In genomic region chr17:28918295-28918694, GRCh38 we compare ENCODE assay signal across 15 cellular contexts. TPM values are rescaled to one million over a fixed set of nuclear protein-coding genes. Genes with fewer than 3 reads are reported as not detected.
A peak's percentile ranks its signal among the peaks of the same experiment; 100 is the strongest.
DNase-seq lines count a peak whose midpoint lies in the region; ATAC-seq and TF ChIP-seq lines count a peak whose summit lies in the region.
"Had no signal": no experiment of that assay in that cellular context is flagged by ENCODE, and none has a peak within 500 bp of the region (broad histone marks: within the 10 kb centered on the region; RNA-seq: fewer than 3 reads in every experiment).

No MANE protein-coding gene starts in this region.

- peaks cover 8 to 10% of the 10 kb centered on the region in 2 donors for H3K9me3 Mint-ChIP-seq in activated naive CD4-positive, alpha-beta T cell treated with anti-CD3 and anti-CD28 coated beads, Interleukin-2, amount 50 U/mL, for 72 hours
- H3K9me3 Mint-ChIP-seq in activated naive CD4-positive, alpha-beta T cell treated with anti-CD3 and anti-CD28 coated beads for 36 hours: peaks cover 9% of the 10 kb centered on the region
- H3K9me3 Mint-ChIP-seq in GM23338: no peaks in the 10 kb centered on the region
- H3K9me3 Mint-ChIP-seq in activated naive CD8-positive, alpha-beta T cell treated with anti-CD3 and anti-CD28 coated beads, Interleukin-2, amount 50 U/mL, for 24 hours: no peaks in the 10 kb centered on the region
- H3K9me3 Mint-ChIP-seq: IgD-negative memory B cell had no signal

- no peak overlapping the region for H3K4me3 ChIP-seq in GM23338
- no peak overlapping the region for H3K4me3 ChIP-seq in gastrocnemius medialis

- CTCF ChIA-PET in activated naive CD4-positive, alpha-beta T cell treated with anti-CD3 and anti-CD28 coated beads for 36 hours (lab: Charles Lee): interaction anchor here (0.5 to 1.1 kb wide), 7 partner anchors 9 to 424 kb away, joined by 3 to 4 read pairs (median 3); partner anchors contain the start of genes FLOT2 and NEK8

- peaks cover 32 to 67% of the 10 kb centered on the region in 2 donors for H3K36me3 Mint-ChIP-seq in activated naive CD4-positive, alpha-beta T cell treated with anti-CD3 and anti-CD28 coated beads, Interleukin-2, amount 50 U/mL, for 72 hours
- H3K36me3 Mint-ChIP-seq in activated naive CD4-positive, alpha-beta T cell treated with anti-CD3 and anti-CD28 coated beads for 36 hours (ENCODE audit: low read depth): peaks cover 61% of the 10 kb centered on the region
- H3K36me3 Mint-ChIP-seq in GM23338 (ENCODE audit: low read depth): peaks cover 95% of the 10 kb centered on the region
- peaks cover 68% of the 10 kb centered on the region for H3K36me3 Mint-ChIP-seq in activated naive CD8-positive, alpha-beta T cell treated with anti-CD3 and anti-CD28 coated beads, Interleukin-2, amount 50 U/mL, for 24 hours (ENCODE audit: low read depth)
- H3K36me3 Mint-ChIP-seq: IgD-negative memory B cell had no signal

- in situ Hi-C loops in gastrocnemius medialis (cut with MboI; ENCODE audit: low sequenced_read_pairs in 4 of 4): loop anchor here in 2 of 4 donors (10.0 kb wide), 1 partner anchor 153 kb away; no protein-coding TSS in a partner anchor

- H3K4me2 ChIP-seq in GM23338: no peak overlapping the region

- peak overlapping the region; percentile 16 to 50 for H3K27ac Mint-ChIP-seq in activated naive CD4-positive, alpha-beta T cell treated with anti-CD3 and anti-CD28 coated beads, Interleukin-2, amount 50 U/mL, for 72 hours
- H3K27ac Mint-ChIP-seq in activated naive CD4-positive, alpha-beta T cell treated with anti-CD3 and anti-CD28 coated beads for 36 hours: no peak overlapping the region
- H3K27ac Mint-ChIP-seq in GM23338: no peak overlapping the region
- peak overlapping the region; percentile 48 for H3K27ac Mint-ChIP-seq in activated naive CD8-positive, alpha-beta T cell treated with anti-CD3 and anti-CD28 coated beads, Interleukin-2, amount 50 U/mL, for 24 hours

- H3K27me3 ChIP-seq in GM23338 (ENCODE audit: insufficient read depth): no peaks in the 10 kb centered on the region
- H3K27me3 ChIP-seq in gastrocnemius medialis: no peaks in the 10 kb centered on the region

- no peaks in the 10 kb centered on the region for H3K9me2 ChIP-seq in GM23338 (ENCODE audit: insufficient read depth)

- H3K4me3 Mint-ChIP-seq in activated naive CD4-positive, alpha-beta T cell treated with anti-CD3 and anti-CD28 coated beads for 36 hours: no peak overlapping the region
- H3K4me3 Mint-ChIP-seq in GM23338: no peak overlapping the region
- no peak overlapping the region for H3K4me3 Mint-ChIP-seq in activated naive CD8-positive, alpha-beta T cell treated with anti-CD3 and anti-CD28 coated beads, Interleukin-2, amount 50 U/mL, for 24 hours
- H3K4me3 Mint-ChIP-seq: IgD-negative memory B cell had no signal

- intact Hi-C loops in activated naive CD4-positive, alpha-beta T cell treated with anti-CD3 and anti-CD28 coated beads for 36 hours (cut with micrococcal nuclease): no loop called here
- intact Hi-C loops in gastrocnemius medialis (cut with DNase I; ENCODE audit: low total_unique reads): loop anchor here (5.0 kb wide), 1 partner anchor 156 kb away; no protein-coding TSS in a partner anchor

- no peaks in the 10 kb centered on the region for H3K27me3 Mint-ChIP-seq in activated naive CD4-positive, alpha-beta T cell treated with anti-CD3 and anti-CD28 coated beads for 36 hours (ENCODE audit: low read depth)
- peaks cover 3% of the 10 kb centered on the region for H3K27me3 Mint-ChIP-seq in GM23338 (ENCODE audit: insufficient read depth, low read depth, poor library complexity)
- H3K27me3 Mint-ChIP-seq in activated naive CD8-positive, alpha-beta T cell treated with anti-CD3 and anti-CD28 coated beads, Interleukin-2, amount 50 U/mL, for 24 hours: no peaks in the 10 kb centered on the region
- H3K27me3 Mint-ChIP-seq: IgD-negative memory B cell had no signal

- H3K4me1 ChIP-seq in GM23338 (ENCODE audit: insufficient read depth) (no peaks in the 10 kb centered on the region), gastrocnemius medialis (peaks cover 0 to 15% of the 10 kb centered on the region in 2 donors)

- H3K79me2 ChIP-seq in GM23338 (replicated peaks; ENCODE audit: insufficient read depth): peaks cover 23% of the 10 kb centered on the region

- peaks cover 23% of the 10 kb centered on the region for H4K20me1 ChIP-seq in GM23338 (replicated peaks; ENCODE audit: insufficient read depth)

- no peak for ATAC-seq in activated naive CD4-positive, alpha-beta T cell treated with anti-CD3 and anti-CD28 coated beads, Interleukin-2, amount 50 U/mL, for 72 hours
- no peak for ATAC-seq in GM23338
- no peak for ATAC-seq in activated naive CD8-positive, alpha-beta T cell treated with anti-CD3 and anti-CD28 coated beads, Interleukin-2, amount 50 U/mL, for 24 hours
- ATAC-seq in gastrocnemius medialis: no peak

- H3K36me3 ChIP-seq in GM23338 (ENCODE audit: insufficient read depth) (peaks cover 81% of the 10 kb centered on the region), gastrocnemius medialis (peaks cover 5 to 92% of the 10 kb centered on the region in 2 donors)

- H3K27ac ChIP-seq in GM23338 (ENCODE audit: low read depth): 0 out of 2 replicates have a peak overlapping the region, but pooled peaks have one; percentile 55
- H3K27ac ChIP-seq in gastrocnemius medialis: peak overlapping the region in 3 of 4 donors; percentile 66 to 79 (median 77)

- H3K9me3 ChIP-seq in gastrocnemius medialis: no peaks in the 10 kb centered on the region

- TF ChIP-seq CTCF in GM23338 (conservative IDR thresholded peaks at IDR 0.05; ENCODE audit: low read depth in 2 of 2): no peak
- TF ChIP-seq CTCF in gastrocnemius medialis (IDR thresholded peaks at IDR 0.05 in 4 of 5, conservative IDR thresholded peaks at IDR 0.05 in 1 of 5): no peak

- TF ChIP-seq POLR2A in gastrocnemius medialis (IDR thresholded peaks at IDR 0.05): no peak

- H3F3A ChIP-seq in GM23338 (replicated peaks; ENCODE audit: low read depth): peaks cover 66% of the 10 kb centered on the region

- H3K4me1 Mint-ChIP-seq in activated naive CD4-positive, alpha-beta T cell treated with anti-CD3 and anti-CD28 coated beads for 36 hours (ENCODE audit: low read depth): peaks cover 16% of the 10 kb centered on the region
- no peaks in the 10 kb centered on the region for H3K4me1 Mint-ChIP-seq in GM23338
- peaks cover 13% of the 10 kb centered on the region for H3K4me1 Mint-ChIP-seq in activated naive CD8-positive, alpha-beta T cell treated with anti-CD3 and anti-CD28 coated beads, Interleukin-2, amount 50 U/mL, for 24 hours

- no peak for DNase-seq in activated naive CD4-positive, alpha-beta T cell treated with anti-CD3 and anti-CD28 coated beads, Interleukin-2, amount 50 U/mL, for 72 hours (ENCODE audit: low spot score in 2 of 2)
- DNase-seq in activated naive CD4-positive, alpha-beta T cell treated with anti-CD3 and anti-CD28 coated beads for 36 hours: no peak
- DNase-seq in GM23338 (ENCODE audit: low spot score) (no peak), gastrocnemius medialis (no peak), kidney tubule cell (ENCODE audit: low spot score) (no peak), RPMI8226 (no peak), pons (ENCODE audit: low spot score) (no peak)
- no peak for DNase-seq in activated naive CD8-positive, alpha-beta T cell treated with anti-CD3 and anti-CD28 coated beads, Interleukin-2, amount 50 U/mL, for 24 hours
- DNase-seq: HCEC 1CT; NCI-H187 treated with DMSO at 0.1 percent for 48 hours; NCI-H69; NK-92 treated with Interleukin-12 subunit alpha and Interleukin-12 subunit beta, amount 100 ng/mL, for 24 hours; OCI-M1; SIG-M5 had no signal

- no peak overlapping the region for H2AFZ ChIP-seq in GM23338

TF ChIP-seq in GM23338, 12 proteins besides CTCF, POLR2A, EP300 and RAD21 (continues in another document):
- TF ChIP-seq EZH2phosphoT487 (IDR thresholded peaks at IDR 0.05; ENCODE audit: unreplicated experiment) (no peak), JUNB (IDR thresholded peaks at IDR 0.05; ENCODE audit: unreplicated experiment) (no peak), NANOG (IDR thresholded peaks at IDR 0.05; ENCODE audit: borderline replicate concordance) (no peak), CREB1 (CRISPR knock-in tag; IDR thresholded peaks at IDR 0.05; ENCODE audit: low read depth) (no peak)

RNA-seq across cellular contexts. Expression of gene DHRS13, which starts 15.4 kb away (rescaled TPM):
- total RNA-seq in activated naive CD4-positive, alpha-beta T cell treated with anti-CD3 and anti-CD28 coated beads, Interleukin-2, amount 50 U/mL, for 72 hours: 10 to 100 TPM; 33.8 to 36.5 TPM
- total RNA-seq in activated naive CD4-positive, alpha-beta T cell treated with anti-CD3 and anti-CD28 coated beads for 36 hours: 10 to 100 TPM; 20.1 to 20.9 TPM
- 31.3 and 34.2 TPM in 2 replicates for total RNA-seq in GM23338 (2014; rRNA removed; shearing (Covaris generic))
- polyA plus RNA-seq in GM23338 (2016; fragmentation: Nextera tagmentation; extraction: Ambion mirVana): 5.4 and 7.0 TPM in 2 replicates
- total RNA-seq in gastrocnemius medialis: 1 to 10 TPM in 3 of 4 donors, under 1 TPM in 1; 0.25 to 3.7 (median 2.4) TPM

RNA-seq across cellular contexts. Expression of gene FLOT2, which starts 20.8 kb away (rescaled TPM):
- 100 to 1,000 TPM in 1 of 2 donors, 10 to 100 TPM in 1; 44.9 to 102 TPM for total RNA-seq in activated naive CD4-positive, alpha-beta T cell treated with anti-CD3 and anti-CD28 coated beads, Interleukin-2, amount 50 U/mL, for 72 hours
- 10 to 100 TPM; 66.0 to 71.5 TPM for total RNA-seq in activated naive CD4-positive, alpha-beta T cell treated with anti-CD3 and anti-CD28 coated beads for 36 hours
- 66.1 and 66.3 TPM in 2 replicates for total RNA-seq in GM23338 (2014; rRNA removed; shearing (Covaris generic))
- 49.8 and 51.0 TPM in 2 replicates for polyA plus RNA-seq in GM23338 (2016; fragmentation: Nextera tagmentation; extraction: Ambion mirVana)
- total RNA-seq in gastrocnemius medialis: 10 to 100 TPM; 15.3 to 37.9 (median 28.4) TPM

RNA-seq across cellular contexts. Expression of gene PHF12, which starts 33.0 kb away (rescaled TPM):
- total RNA-seq in activated naive CD4-positive, alpha-beta T cell treated with anti-CD3 and anti-CD28 coated beads, Interleukin-2, amount 50 U/mL, for 72 hours: 10 to 100 TPM; 46.2 to 71.7 TPM
- 10 to 100 TPM; 52.8 to 56.7 TPM for total RNA-seq in activated naive CD4-positive, alpha-beta T cell treated with anti-CD3 and anti-CD28 coated beads for 36 hours
- total RNA-seq in GM23338 (2014; rRNA removed; shearing (Covaris generic)): 41.0 and 45.4 TPM in 2 replicates
- polyA plus RNA-seq in GM23338 (2016; fragmentation: Nextera tagmentation; extraction: Ambion mirVana): 19.7 and 20.8 TPM in 2 replicates
- 10 to 100 TPM; 22.1 to 37.3 (median 24.2) TPM for total RNA-seq in gastrocnemius medialis

Comparison
In these comparisons a context has a peak if more than half of its experiments do, and no peak if none do; other contexts are left out.
1. H3K27ac Mint-ChIP-seq: peak in activated naive CD4-positive, alpha-beta T cell treated with anti-CD3 and anti-CD28 coated beads, Interleukin-2, amount 50 U/mL, for 72 hours (2 of 2) and activated naive CD8-positive, alpha-beta T cell treated with anti-CD3 and anti-CD28 coated beads, Interleukin-2, amount 50 U/mL, for 24 hours (single experiment); none in activated naive CD4-positive, alpha-beta T cell treated with anti-CD3 and anti-CD28 coated beads for 36 hours (single experiment) and GM23338 (single experiment).